Comparison of ENCODE assay signal across 8 cellular contexts in the genomic region with DNA sequence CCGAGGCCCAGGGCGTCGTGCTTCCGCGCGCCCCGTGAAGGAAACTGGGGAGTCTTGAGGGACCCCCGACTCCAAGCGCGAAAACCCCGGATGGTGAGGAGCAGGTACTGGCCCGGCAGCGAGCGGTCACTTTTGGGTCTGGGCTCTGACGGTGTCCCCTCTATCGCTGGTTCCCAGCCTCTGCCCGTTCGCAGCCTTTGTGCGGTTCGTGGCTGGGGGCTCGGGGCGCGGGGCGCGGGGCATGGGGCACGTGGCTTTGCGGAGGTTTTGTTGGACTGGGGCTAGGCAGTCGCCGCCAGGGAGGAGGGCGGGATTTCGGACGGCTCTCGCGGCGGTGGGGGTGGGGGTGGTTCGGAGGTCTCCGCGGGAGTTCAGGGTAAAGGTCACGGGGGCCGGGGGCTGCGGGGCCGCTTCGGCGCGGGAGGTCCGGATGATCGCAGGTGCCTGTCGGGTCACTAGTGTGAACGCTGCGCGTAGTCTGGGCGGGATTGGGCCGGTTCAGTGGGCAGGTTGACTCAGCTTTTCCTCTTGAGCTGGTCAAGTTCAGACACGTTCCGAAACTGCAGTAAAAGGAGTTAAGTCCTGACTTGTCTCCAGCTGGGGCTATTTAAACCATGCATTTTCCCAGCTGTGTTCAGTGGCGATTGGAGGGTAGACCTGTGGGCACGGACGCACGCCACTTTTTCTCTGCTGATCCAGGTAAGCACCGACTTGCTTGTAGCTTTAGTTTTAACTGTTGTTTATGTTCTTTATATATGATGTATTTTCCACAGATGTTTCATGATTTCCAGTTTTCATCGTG. TPM values are rescaled to one million over a fixed set of nuclear protein-coding genes. Genes with fewer than 3 reads are reported as not detected.
DNase-seq lines count a peak whose midpoint lies in the region; ATAC-seq and TF ChIP-seq lines count a peak whose summit lies in the region.

No MANE protein-coding gene starts in this region.

- H3K9ac ChIP-seq in HUES64 (ENCODE audit: low read depth, low read length) (peak overlapping the region; percentile 100), OCI-LY1 (ENCODE audit: low read length) (peak overlapping the region; percentile 98), mucosa of rectum (ENCODE audit: low read depth in 1 of 2, low read length in 2 of 2) (peak overlapping the region; percentile 98 to 100)

- under 1% methylated on average over 61 of the region's 61 CpGs for WGBS in HUES64

- H3K27me3 ChIP-seq in HUES64 (ENCODE audit: insufficient read depth, low read length) (no peaks in the 10 kb centered on the region), OCI-LY1 (ENCODE audit: insufficient read depth, low read length) (no peaks in the 10 kb centered on the region), mucosa of rectum (ENCODE audit: control insufficient read depth in 2 of 2, insufficient read depth in 2 of 2, low read length in 2 of 2) (no peaks in the 10 kb centered on the region)

- peaks cover 4% of the 10 kb centered on the region; the same call in 1 of the 2 replicates for H3F3A ChIP-seq in OCI-LY1 (ENCODE audit: insufficient read depth, low read length)

- H3K9me3 ChIP-seq in HUES64 (ENCODE audit: insufficient read depth, low read depth, low read length) (no peaks in the 10 kb centered on the region), OCI-LY1 (ENCODE audit: low read length) (no peaks in the 10 kb centered on the region), mucosa of rectum (ENCODE audit: control insufficient read depth in 2 of 2, low read length in 2 of 2) (no peaks in the 10 kb centered on the region)

- DNase-seq in DMS 273 treated with DMSO at 0.1 percent for 48 hours (lab: John Stamatoyannopoulos, UW) (peak; percentile 74), activated T-cell treated with anti-CD3 and anti-CD28 coated beads for 4 hours (peak; percentile 34), epithelial cell of proximal tubule (ENCODE audit: low read depth) (peak; percentile 80)
- DNase-seq in stimulated activated CD8-positive, alpha-beta memory T cell treated with anti-CD3 and anti-CD28 coated beads, Interleukin-4, amount 100 ng/mL, for 4 hours (ENCODE audit: low read depth in 2 of 2, low spot score in 1 of 2), result peak; percentile 19 to 43

- H3K4me1 ChIP-seq in HUES64 (ENCODE audit: insufficient read depth, low read length) (peaks cover 16% of the 10 kb centered on the region), OCI-LY1 (ENCODE audit: insufficient read depth, low read length, severe bottlenecking) (peaks cover 72% of the 10 kb centered on the region), mucosa of rectum (ENCODE audit: control insufficient read depth in 2 of 2, insufficient read depth in 2 of 2, low read length in 2 of 2) (peaks cover 3 to 11% of the 10 kb centered on the region in 2 donors)

- no peak for TF ChIP-seq CTCF in OCI-LY1 (IDR thresholded peaks at IDR 0.05; ENCODE audit: low read length)
- no peak for TF ChIP-seq CTCF in epithelial cell of proximal tubule (conservative IDR thresholded peaks at IDR 0.05; ENCODE audit: low read depth, low read length)

- H2AFZ ChIP-seq in OCI-LY1 (ENCODE audit: low read length), result no peak overlapping the region

- peaks cover 41% of the 10 kb centered on the region for H3K36me3 ChIP-seq in HUES64 (ENCODE audit: insufficient read depth, low read length)
- peaks cover 48% of the 10 kb centered on the region for H3K36me3 ChIP-seq in OCI-LY1 (ENCODE audit: insufficient read depth, low read length)
- H3K36me3 ChIP-seq in mucosa of rectum (ENCODE audit: control insufficient read depth in 2 of 2, insufficient read depth in 2 of 2, low read length in 2 of 2), result peaks cover 8 to 15% of the 10 kb centered on the region in 2 donors

- peak; percentile 47 for ATAC-seq in GM21526 (IDR thresholded peaks at IDR 0.05; ENCODE audit: low FRiP score, unreplicated experiment)

- H3K4me2 ChIP-seq in OCI-LY1 (ENCODE audit: low read length), result peak overlapping the region; percentile 69

- H3K4me3 ChIP-seq in HUES64 (ENCODE audit: low read length) (peak overlapping the region; percentile 97), OCI-LY1 (ENCODE audit: low read depth, low read length, poor library complexity, severe bottlenecking) (peak overlapping the region; percentile 85), epithelial cell of proximal tubule (ENCODE audit: low read depth, low read length) (peak overlapping the region; percentile 99), mucosa of rectum (ENCODE audit: low read length in 2 of 2) (peak overlapping the region; percentile 91 to 97)

- H3K9me2 ChIP-seq in OCI-LY1 (ENCODE audit: low read depth, low read length), result no peaks in the 10 kb centered on the region

- H4K20me1 ChIP-seq in OCI-LY1 (ENCODE audit: insufficient read depth, low read length), result no peaks in the 10 kb centered on the region; the same call in 1 of the 2 replicates

- H3K27ac ChIP-seq in HUES64 (ENCODE audit: low read depth, low read length) (peak overlapping the region; percentile 100), OCI-LY1 (ENCODE audit: low read depth, low read length, poor library complexity, severe bottlenecking) (peak overlapping the region; percentile 99), mucosa of rectum (ENCODE audit: low read depth in 2 of 2, low read length in 2 of 2) (peak overlapping the region; percentile 99)

- H3K79me2 ChIP-seq in OCI-LY1 (ENCODE audit: insufficient read depth, low read length), result peaks cover 49% of the 10 kb centered on the region

RNA-seq across cellular contexts. Expression of a gene that starts 0.6 kb away (rescaled TPM):
- polyA plus RNA-seq in HUES64 (2013, experiment 1 of 2), result 41.4 TPM
- 35.6 TPM for polyA plus RNA-seq in HUES64 (2013, experiment 2 of 2)
- total RNA-seq in epithelial cell of proximal tubule, result 53.0 and 129 TPM in 2 replicates

Comparison
In these comparisons a context has a peak if more than half of its experiments do, and no peak if none do; other contexts are left out.
1. Peak in every context shown above with its lines: DNase-seq, ATAC-seq, H3K4me3 ChIP-seq and H3K27ac ChIP-seq.